Comparison of ENCODE assay signal across 21 cellular contexts in the genomic region with DNA sequence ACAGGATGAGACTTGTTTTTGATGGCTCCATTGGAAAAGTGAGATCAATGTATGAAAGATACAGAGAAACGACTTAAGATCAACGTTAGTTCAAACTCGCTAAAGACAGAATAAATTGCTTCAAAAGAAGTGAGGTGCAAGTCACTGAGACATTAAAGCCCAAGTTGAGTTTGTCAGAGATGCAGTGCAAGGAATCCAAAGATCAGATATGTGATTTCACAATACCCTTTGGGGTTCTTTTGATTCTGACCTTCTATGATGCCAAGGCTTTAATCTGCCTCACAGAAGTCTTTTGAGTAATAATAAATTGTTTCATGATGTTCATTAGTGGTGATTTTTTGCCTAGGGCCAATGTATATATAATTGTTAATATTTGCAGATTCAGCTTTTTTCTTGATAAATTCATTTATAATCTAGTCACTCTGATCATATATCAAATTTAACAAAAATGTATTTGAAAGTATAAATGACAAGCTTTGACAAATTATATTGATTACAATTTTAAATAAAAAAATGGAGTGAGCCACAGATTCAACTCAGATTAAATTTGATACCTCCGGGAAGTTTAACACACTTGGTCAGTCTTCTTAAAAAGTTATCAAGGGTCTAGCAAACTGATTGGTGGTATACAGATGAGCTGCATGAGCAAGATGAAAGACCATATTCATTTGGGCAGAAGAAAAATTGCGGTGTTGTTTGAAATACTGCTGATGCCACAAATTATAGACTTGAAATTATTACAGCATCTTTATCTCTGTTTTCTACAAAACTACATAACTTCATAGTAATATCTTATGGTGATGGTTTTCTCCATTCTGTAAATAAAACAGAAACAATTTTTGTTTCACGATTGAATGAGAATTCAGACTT.
A peak's percentile ranks its signal among the peaks of the same experiment; 100 is the strongest.
DNase-seq lines count a peak whose midpoint lies in the region; ATAC-seq, FAIRE-seq and TF ChIP-seq lines count a peak whose summit lies in the region.
"Had no signal": no experiment of that assay in that cellular context is flagged by ENCODE, and none has a peak within 500 bp of the region (broad histone marks: within the 10 kb centered on the region; RNA-seq: fewer than 3 reads in every experiment).

No MANE protein-coding gene starts in this region.

- H3K27me3 ChIP-seq in HepG2 (ENCODE audit: control insufficient read depth in 1 of 2, insufficient read depth in 2 of 2, low read length in 2 of 2) = no peaks in the 10 kb centered on the region
- no peaks in the 10 kb centered on the region for H3K27me3 ChIP-seq in right lobe of liver
- H3K27me3 ChIP-seq in stomach = no peaks in the 10 kb centered on the region
- H3K27me3 ChIP-seq: BLaER1 had no signal

- no peaks in the 10 kb centered on the region for H3K4me1 ChIP-seq in HepG2 (ENCODE audit: insufficient read depth, low read length)
- peaks cover 0 to 2% (median 0%) of the 10 kb centered on the region in 4 donors for H3K4me1 ChIP-seq in right lobe of liver
- no peaks in the 10 kb centered on the region for H3K4me1 ChIP-seq in stomach

- DNase-seq in HepG2 (ENCODE audit: low spot score) (no peak), right lobe of liver (no peak), amniotic epithelial cell (ENCODE audit: low read depth) (peak; percentile 26), stomach (no peak), AG20443 (ENCODE audit: low spot score) (no peak), A172 (ENCODE audit: low spot score) (no peak)
- DNase-seq: Caco-2; CD4-positive, CD25-positive, alpha-beta regulatory T cell; CD8-positive, alpha-beta T cell; DMS153; DND-41; GM23248; H9 had no signal

- CTCF ChIA-PET in HepG2 (lab: Yijun Ruan, JAX; ENCODE audit: low intra/inter-chr PET ratio, low total read pairs) = no interaction called here

- H3K4me3 ChIP-seq in HepG2 (replicated peaks in 1 of 3; ENCODE audit: insufficient read depth in 1 of 3, low read depth in 2 of 3, low read length in 3 of 3) (no peak overlapping the region), right lobe of liver (no peak overlapping the region), stomach (no peak overlapping the region)
- H3K4me3 ChIP-seq: BLaER1, GM23248 had no signal

- POLR2A ChIA-PET in HepG2 (lab: Yijun Ruan, JAX) = no interaction called here

- ATAC-seq in HepG2 (no peak), right lobe of liver (no peak), GM21390 (IDR thresholded peaks at IDR 0.05; ENCODE audit: unreplicated experiment) (no peak)
- ATAC-seq: CD8-positive, alpha-beta T cell; HCT116 had no signal

- H3K9ac ChIP-seq in HepG2 (ENCODE audit: insufficient read depth, low read depth, low read length) = no peak overlapping the region
- H3K9ac ChIP-seq: BLaER1, GM23248 had no signal

- no peak for TF ChIP-seq RAD21 in HepG2 (CRISPR knock-in tag; IDR thresholded peaks at IDR 0.05)

- H3K4me2 ChIP-seq in HepG2 (ENCODE audit: low read depth, low read length) = no peak overlapping the region
- H3K4me2 ChIP-seq: BLaER1 had no signal

- intact Hi-C loops in HepG2 (cut with micrococcal nuclease; ENCODE audit: unreplicated experiment) = no loop called here
- intact Hi-C loops in right lobe of liver (cut with DNase I) = no loop called here
- intact Hi-C loops in stomach (cut with DNase I; ENCODE audit: low total_unique reads) = no loop called here

- TF ChIP-seq POLR2A in HepG2 (IDR thresholded peaks at IDR 0.05; ENCODE audit: insufficient read depth in 1 of 2, low read depth in 2 of 2, low read length in 2 of 2) (no peak), right lobe of liver (IDR thresholded peaks at IDR 0.05) (no peak), stomach (IDR thresholded peaks at IDR 0.05) (no peak)

- no peak overlapping the region for H3K27ac ChIP-seq in HepG2 (ENCODE audit: extremely low read length, insufficient read depth, low read length)
- no peak overlapping the region for H3K27ac ChIP-seq in right lobe of liver
- no peak overlapping the region for H3K27ac ChIP-seq in stomach
- H3K27ac ChIP-seq: 22Rv1, BLaER1, C4-2B, GM23248 had no signal

- FAIRE-seq in HepG2 (lab: Jason Lieb, UNC) = no peak
- peak; percentile 33 for FAIRE-seq in endometrium (lab: Jason Lieb, UNC)
- FAIRE-seq: G401.6, GM12892 had no signal

- H3K36me3 ChIP-seq in HepG2 (replicated peaks in 1 of 2; ENCODE audit: control insufficient read depth in 1 of 2, insufficient read depth in 2 of 2, low read length in 2 of 2) = no peaks in the 10 kb centered on the region
- H3K36me3 ChIP-seq in right lobe of liver = no peaks in the 10 kb centered on the region
- H3K36me3 ChIP-seq in stomach = no peaks in the 10 kb centered on the region
- H3K36me3 ChIP-seq: BLaER1 had no signal

- H3K9me3 ChIP-seq in HepG2 (ENCODE audit: low read length) (no peaks in the 10 kb centered on the region), right lobe of liver (no peaks in the 10 kb centered on the region), stomach (no peaks in the 10 kb centered on the region)
- H3K9me3 ChIP-seq: Caco-2 had no signal

- BruUV-seq in HepG2 (replicated peaks; lab: Mats Ljungman, UMichigan) = no TSS peak

- TF ChIP-seq EP300 in HepG2 (IDR thresholded peaks at IDR 0.05; ENCODE audit: low read depth in 2 of 2, low read length in 2 of 2) (no peak), HepG2 (CRISPR knock-in tag; IDR thresholded peaks at IDR 0.05; ENCODE audit: borderline replicate concordance) (no peak), stomach (IDR thresholded peaks at IDR 0.05) (no peak)

- TF ChIP-seq CTCF in HepG2 (CRISPR knock-in tag; IDR thresholded peaks at IDR 0.05) (no peak), right lobe of liver (IDR thresholded peaks at IDR 0.05) (no peak), stomach (IDR thresholded peaks at IDR 0.05) (no peak)

- WGBS in HepG2 (ENCODE audit: low lambda C conversion rate) = 18% methylated on average over 6 of the region's 6 CpGs
- WGBS in right lobe of liver (ENCODE audit: insufficient coverage, low coverage, low lambda C conversion rate, missing lambda C conversion rate) = 56% methylated on average over 6 of the region's 6 CpGs
- WGBS in stomach, 5 donors = 82 to 92% (median 90%) methylated on average over 6 of the region's 6 CpGs

- H4K20me1 ChIP-seq in HepG2 (ENCODE audit: insufficient read depth, low read length) = no peaks in the 10 kb centered on the region
- H4K20me1 ChIP-seq: BLaER1 had no signal

- no peak overlapping the region for H2AFZ ChIP-seq in HepG2 (ENCODE audit: low read length)
- H2AFZ ChIP-seq: GM23248 had no signal

- in situ Hi-C loops in HepG2 (cut with HindIII; ENCODE audit: extremely low pct_ligation_motif_present, low pct_unique_long_range_greater_than_20kb) = no loop called here

- no peaks in the 10 kb centered on the region for H3K79me2 ChIP-seq in HepG2 (ENCODE audit: insufficient read depth, low read length)

TF ChIP-seq in HepG2, 621 proteins besides CTCF, POLR2A, EP300 and RAD21 (continues in another document):
- no peak for TF ChIP-seq SIN3A (IDR thresholded peaks at IDR 0.05; ENCODE audit: borderline replicate concordance, low read depth, low read length)
- TF ChIP-seq SMARCC2 (IDR thresholded peaks at IDR 0.05) = no peak
- TF ChIP-seq FOXO4 (CRISPR knock-in tag; conservative IDR thresholded peaks at IDR 0.05) = no peak
- peak; percentile 50 to 76 for TF ChIP-seq MAFK (conservative IDR thresholded peaks at IDR 0.05 in 1 of 2, IDR thresholded peaks at IDR 0.05 in 1 of 2; ENCODE audit: low read length in 2 of 2)
- no peak for TF ChIP-seq HES4 (CRISPR knock-in tag; IDR thresholded peaks at IDR 0.05; ENCODE audit: borderline replicate concordance)
- TF ChIP-seq, protein P1, sequence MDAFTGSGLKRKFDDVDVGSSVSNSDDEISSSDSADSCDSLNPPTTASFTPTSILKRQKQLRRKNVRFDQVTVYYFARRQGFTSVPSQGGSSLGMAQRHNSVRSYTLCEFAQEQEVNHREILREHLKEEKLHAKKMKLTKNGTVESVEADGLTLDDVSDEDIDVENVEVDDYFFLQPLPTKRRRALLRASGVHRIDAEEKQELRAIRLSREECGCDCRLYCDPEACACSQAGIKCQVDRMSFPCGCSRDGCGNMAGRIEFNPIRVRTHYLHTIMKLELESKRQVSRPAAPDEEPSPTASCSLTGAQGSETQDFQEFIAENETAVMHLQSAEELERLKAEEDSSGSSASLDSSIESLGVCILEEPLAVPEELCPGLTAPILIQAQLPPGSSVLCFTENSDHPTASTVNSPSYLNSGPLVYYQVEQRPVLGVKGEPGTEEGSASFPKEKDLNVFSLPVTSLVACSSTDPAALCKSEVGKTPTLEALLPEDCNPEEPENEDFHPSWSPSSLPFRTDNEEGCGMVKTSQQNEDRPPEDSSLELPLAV (CRISPR knock-in tag; conservative IDR thresholded peaks at IDR 0.05; ENCODE audit: low read depth) = no peak
- no peak for TF ChIP-seq TGIF2 (CRISPR knock-in tag; IDR thresholded peaks at IDR 0.05)
- TF ChIP-seq MAFF (IDR thresholded peaks at IDR 0.05; ENCODE audit: low read depth, low read length) = peak; percentile 55
- TF ChIP-seq CEBPB (IDR thresholded peaks at IDR 0.05; ENCODE audit: borderline replicate concordance, low read depth, low read length) = peak; percentile 52
